ENCODE assay signal across 1 cellular context in the genomic region with DNA sequence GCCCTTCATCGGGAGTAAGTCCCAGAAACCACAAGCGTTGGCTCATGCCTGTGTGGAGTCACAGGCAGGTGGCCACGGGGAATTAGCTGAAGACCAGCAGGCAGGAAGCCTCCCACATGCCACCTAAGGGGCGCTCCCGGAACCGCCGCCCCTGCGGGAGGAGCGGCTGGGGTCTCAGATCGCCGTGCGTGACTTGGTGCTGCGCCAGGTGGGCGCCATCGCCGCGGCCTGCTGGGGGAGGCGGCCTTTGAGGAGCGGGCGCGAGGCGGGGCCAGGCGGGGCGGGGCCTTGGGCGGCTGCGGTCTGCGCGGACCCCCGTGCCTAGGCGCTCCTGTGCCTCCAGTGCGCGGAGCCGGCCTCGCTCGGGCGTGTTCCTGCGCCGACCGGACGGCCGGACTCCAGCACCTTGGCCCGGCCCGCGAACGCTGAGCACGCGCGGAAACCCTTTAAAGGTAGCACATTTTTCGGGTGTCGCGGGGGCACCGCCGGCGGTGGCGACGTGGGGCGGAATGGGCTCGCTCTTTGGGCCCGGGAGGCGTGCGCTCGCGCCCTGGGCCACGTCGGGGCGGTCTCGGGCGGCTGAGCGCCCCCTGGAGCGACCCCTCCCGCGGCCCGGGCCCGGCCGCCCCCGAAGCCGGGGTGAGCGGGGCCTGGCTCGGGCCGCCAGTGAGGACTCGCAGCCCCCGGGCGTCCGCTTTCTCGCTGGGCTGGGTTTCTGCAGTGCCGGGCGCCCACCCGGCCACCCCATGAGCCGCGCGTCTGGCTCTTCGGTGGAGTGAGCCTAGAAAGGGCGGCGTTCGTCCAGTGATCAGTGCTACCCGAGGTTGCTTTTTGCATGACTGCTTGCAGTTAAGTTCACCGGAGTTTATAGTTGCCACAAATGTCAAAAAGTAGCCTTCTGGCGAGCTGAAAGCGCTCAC.
TF ChIP-seq lines count a peak whose summit lies in the region.

No MANE protein-coding gene starts in this region.

TF ChIP-seq in HEK293, 187 proteins besides CTCF, POLR2A, EP300 and RAD21 (continued from another document and continues in another):
- TF ChIP-seq ZNF366 (tag by site-specific recombination; conservative IDR thresholded peaks at IDR 0.05): no peak
- no peak for TF ChIP-seq ZNF544 (tag by site-specific recombination; IDR thresholded peaks at IDR 0.05)
- TF ChIP-seq ZNF785 (tag by site-specific recombination; IDR thresholded peaks at IDR 0.05): no peak
- TF ChIP-seq, protein P1, sequence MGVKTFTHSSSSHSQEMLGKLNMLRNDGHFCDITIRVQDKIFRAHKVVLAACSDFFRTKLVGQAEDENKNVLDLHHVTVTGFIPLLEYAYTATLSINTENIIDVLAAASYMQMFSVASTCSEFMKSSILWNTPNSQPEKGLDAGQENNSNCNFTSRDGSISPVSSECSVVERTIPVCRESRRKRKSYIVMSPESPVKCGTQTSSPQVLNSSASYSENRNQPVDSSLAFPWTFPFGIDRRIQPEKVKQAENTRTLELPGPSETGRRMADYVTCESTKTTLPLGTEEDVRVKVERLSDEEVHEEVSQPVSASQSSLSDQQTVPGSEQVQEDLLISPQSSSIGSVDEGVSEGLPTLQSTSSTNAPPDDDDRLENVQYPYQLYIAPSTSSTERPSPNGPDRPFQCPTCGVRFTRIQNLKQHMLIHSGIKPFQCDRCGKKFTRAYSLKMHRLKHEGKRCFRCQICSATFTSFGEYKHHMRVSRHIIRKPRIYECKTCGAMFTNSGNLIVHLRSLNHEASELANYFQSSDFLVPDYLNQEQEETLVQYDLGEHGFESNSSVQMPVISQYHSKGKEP (tag by site-specific recombination; IDR thresholded peaks at IDR 0.05): no peak
- no peak for TF ChIP-seq TCF7L2 (IDR thresholded peaks at IDR 0.05; ENCODE audit: borderline replicate concordance, low read depth, low read length)
- no peak for TF ChIP-seq KLF7 (tag by site-specific recombination; IDR thresholded peaks at IDR 0.05; ENCODE audit: borderline replicate concordance)
- TF ChIP-seq ZNF510 (tag by site-specific recombination; IDR thresholded peaks at IDR 0.05; ENCODE audit: insufficient replicate concordance): no peak
- no peak for TF ChIP-seq GLI4 (tag by site-specific recombination; IDR thresholded peaks at IDR 0.05)
- TF ChIP-seq, protein P2, sequence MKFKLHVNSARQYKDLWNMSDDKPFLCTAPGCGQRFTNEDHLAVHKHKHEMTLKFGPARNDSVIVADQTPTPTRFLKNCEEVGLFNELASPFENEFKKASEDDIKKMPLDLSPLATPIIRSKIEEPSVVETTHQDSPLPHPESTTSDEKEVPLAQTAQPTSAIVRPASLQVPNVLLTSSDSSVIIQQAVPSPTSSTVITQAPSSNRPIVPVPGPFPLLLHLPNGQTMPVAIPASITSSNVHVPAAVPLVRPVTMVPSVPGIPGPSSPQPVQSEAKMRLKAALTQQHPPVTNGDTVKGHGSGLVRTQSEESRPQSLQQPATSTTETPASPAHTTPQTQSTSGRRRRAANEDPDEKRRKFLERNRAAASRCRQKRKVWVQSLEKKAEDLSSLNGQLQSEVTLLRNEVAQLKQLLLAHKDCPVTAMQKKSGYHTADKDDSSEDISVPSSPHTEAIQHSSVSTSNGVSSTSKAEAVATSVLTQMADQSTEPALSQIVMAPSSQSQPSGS (tag by site-specific recombination; IDR thresholded peaks at IDR 0.05; ENCODE audit: low read depth): no peak
- TF ChIP-seq, protein P3, sequence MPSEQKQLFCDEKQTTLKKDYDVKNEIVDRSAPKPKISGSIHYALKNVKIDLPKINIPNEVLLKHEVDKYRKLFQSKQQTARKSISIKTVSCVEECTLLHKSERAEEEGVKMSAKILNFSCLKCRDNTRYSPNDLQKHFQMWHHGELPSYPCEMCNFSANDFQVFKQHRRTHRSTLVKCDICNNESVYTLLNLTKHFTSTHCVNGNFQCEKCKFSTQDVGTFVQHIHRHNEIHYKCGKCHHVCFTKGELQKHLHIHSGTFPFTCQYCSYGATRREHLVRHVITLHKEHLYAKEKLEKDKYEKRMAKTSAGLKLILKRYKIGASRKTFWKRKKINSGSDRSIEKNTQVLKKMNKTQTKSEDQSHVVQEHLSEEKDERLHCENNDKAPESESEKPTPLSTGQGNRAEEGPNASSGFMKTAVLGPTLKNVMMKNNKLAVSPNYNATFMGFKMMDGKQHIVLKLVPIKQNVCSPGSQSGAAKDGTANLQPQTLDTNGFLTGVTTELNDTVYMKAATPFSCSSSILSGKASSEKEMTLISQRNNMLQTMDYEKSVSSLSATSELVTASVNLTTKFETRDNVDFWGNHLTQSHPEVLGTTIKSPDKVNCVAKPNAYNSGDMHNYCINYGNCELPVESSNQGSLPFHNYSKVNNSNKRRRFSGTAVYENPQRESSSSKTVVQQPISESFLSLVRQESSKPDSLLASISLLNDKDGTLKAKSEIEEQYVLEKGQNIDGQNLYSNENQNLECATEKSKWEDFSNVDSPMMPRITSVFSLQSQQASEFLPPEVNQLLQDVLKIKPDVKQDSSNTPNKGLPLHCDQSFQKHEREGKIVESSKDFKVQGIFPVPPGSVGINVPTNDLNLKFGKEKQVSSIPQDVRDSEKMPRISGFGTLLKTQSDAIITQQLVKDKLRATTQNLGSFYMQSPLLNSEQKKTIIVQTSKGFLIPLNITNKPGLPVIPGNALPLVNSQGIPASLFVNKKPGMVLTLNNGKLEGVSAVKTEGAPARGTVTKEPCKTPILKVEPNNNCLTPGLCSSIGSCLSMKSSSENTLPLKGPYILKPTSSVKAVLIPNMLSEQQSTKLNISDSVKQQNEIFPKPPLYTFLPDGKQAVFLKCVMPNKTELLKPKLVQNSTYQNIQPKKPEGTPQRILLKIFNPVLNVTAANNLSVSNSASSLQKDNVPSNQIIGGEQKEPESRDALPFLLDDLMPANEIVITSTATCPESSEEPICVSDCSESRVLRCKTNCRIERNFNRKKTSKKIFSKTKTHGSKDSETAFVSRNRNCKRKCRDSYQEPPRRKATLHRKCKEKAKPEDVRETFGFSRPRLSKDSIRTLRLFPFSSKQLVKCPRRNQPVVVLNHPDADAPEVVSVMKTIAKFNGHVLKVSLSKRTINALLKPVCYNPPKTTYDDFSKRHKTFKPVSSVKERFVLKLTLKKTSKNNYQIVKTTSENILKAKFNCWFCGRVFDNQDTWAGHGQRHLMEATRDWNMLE (tag by site-specific recombination; conservative IDR thresholded peaks at IDR 0.05; ENCODE audit: low read depth): peak; percentile 41; the same call in 1 of the 2 replicates
- no peak for TF ChIP-seq ZNF624 (tag by site-specific recombination; IDR thresholded peaks at IDR 0.05)
- TF ChIP-seq, protein P4, sequence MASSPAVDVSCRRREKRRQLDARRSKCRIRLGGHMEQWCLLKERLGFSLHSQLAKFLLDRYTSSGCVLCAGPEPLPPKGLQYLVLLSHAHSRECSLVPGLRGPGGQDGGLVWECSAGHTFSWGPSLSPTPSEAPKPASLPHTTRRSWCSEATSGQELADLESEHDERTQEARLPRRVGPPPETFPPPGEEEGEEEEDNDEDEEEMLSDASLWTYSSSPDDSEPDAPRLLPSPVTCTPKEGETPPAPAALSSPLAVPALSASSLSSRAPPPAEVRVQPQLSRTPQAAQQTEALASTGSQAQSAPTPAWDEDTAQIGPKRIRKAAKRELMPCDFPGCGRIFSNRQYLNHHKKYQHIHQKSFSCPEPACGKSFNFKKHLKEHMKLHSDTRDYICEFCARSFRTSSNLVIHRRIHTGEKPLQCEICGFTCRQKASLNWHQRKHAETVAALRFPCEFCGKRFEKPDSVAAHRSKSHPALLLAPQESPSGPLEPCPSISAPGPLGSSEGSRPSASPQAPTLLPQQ (tag by site-specific recombination; IDR thresholded peaks at IDR 0.05): peak; percentile 76; the same call in 1 of the 2 replicates
- TF ChIP-seq, protein P5, sequence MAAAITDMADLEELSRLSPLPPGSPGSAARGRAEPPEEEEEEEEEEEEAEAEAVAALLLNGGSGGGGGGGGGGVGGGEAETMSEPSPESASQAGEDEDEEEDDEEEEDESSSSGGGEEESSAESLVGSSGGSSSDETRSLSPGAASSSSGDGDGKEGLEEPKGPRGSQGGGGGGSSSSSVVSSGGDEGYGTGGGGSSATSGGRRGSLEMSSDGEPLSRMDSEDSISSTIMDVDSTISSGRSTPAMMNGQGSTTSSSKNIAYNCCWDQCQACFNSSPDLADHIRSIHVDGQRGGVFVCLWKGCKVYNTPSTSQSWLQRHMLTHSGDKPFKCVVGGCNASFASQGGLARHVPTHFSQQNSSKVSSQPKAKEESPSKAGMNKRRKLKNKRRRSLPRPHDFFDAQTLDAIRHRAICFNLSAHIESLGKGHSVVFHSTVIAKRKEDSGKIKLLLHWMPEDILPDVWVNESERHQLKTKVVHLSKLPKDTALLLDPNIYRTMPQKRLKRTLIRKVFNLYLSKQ (tag by site-specific recombination; IDR thresholded peaks at IDR 0.05; ENCODE audit: borderline replicate concordance): no peak
- no peak for TF ChIP-seq ZNF223 (tag by site-specific recombination; IDR thresholded peaks at IDR 0.05)
- TF ChIP-seq, protein P6, sequence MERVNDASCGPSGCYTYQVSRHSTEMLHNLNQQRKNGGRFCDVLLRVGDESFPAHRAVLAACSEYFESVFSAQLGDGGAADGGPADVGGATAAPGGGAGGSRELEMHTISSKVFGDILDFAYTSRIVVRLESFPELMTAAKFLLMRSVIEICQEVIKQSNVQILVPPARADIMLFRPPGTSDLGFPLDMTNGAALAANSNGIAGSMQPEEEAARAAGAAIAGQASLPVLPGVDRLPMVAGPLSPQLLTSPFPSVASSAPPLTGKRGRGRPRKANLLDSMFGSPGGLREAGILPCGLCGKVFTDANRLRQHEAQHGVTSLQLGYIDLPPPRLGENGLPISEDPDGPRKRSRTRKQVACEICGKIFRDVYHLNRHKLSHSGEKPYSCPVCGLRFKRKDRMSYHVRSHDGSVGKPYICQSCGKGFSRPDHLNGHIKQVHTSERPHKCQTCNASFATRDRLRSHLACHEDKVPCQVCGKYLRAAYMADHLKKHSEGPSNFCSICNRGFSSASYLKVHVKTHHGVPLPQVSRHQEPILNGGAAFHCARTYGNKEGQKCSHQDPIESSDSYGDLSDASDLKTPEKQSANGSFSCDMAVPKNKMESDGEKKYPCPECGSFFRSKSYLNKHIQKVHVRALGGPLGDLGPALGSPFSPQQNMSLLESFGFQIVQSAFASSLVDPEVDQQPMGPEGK (tag by site-specific recombination; IDR thresholded peaks at IDR 0.05): peak; percentile 75
- TF ChIP-seq, protein P7, sequence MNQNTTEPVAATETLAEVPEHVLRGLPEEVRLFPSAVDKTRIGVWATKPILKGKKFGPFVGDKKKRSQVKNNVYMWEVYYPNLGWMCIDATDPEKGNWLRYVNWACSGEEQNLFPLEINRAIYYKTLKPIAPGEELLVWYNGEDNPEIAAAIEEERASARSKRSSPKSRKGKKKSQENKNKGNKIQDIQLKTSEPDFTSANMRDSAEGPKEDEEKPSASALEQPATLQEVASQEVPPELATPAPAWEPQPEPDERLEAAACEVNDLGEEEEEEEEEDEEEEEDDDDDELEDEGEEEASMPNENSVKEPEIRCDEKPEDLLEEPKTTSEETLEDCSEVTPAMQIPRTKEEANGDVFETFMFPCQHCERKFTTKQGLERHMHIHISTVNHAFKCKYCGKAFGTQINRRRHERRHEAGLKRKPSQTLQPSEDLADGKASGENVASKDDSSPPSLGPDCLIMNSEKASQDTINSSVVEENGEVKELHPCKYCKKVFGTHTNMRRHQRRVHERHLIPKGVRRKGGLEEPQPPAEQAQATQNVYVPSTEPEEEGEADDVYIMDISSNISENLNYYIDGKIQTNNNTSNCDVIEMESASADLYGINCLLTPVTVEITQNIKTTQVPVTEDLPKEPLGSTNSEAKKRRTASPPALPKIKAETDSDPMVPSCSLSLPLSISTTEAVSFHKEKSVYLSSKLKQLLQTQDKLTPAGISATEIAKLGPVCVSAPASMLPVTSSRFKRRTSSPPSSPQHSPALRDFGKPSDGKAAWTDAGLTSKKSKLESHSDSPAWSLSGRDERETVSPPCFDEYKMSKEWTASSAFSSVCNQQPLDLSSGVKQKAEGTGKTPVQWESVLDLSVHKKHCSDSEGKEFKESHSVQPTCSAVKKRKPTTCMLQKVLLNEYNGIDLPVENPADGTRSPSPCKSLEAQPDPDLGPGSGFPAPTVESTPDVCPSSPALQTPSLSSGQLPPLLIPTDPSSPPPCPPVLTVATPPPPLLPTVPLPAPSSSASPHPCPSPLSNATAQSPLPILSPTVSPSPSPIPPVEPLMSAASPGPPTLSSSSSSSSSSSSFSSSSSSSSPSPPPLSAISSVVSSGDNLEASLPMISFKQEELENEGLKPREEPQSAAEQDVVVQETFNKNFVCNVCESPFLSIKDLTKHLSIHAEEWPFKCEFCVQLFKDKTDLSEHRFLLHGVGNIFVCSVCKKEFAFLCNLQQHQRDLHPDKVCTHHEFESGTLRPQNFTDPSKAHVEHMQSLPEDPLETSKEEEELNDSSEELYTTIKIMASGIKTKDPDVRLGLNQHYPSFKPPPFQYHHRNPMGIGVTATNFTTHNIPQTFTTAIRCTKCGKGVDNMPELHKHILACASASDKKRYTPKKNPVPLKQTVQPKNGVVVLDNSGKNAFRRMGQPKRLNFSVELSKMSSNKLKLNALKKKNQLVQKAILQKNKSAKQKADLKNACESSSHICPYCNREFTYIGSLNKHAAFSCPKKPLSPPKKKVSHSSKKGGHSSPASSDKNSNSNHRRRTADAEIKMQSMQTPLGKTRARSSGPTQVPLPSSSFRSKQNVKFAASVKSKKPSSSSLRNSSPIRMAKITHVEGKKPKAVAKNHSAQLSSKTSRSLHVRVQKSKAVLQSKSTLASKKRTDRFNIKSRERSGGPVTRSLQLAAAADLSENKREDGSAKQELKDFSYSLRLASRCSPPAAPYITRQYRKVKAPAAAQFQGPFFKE (tag by site-specific recombination; IDR thresholded peaks at IDR 0.05; ENCODE audit: borderline replicate concordance): no peak
- TF ChIP-seq GLIS1 (tag by site-specific recombination; IDR thresholded peaks at IDR 0.05): peak; percentile 62
- no peak for TF ChIP-seq ZBTB1 (tag by site-specific recombination; IDR thresholded peaks at IDR 0.05)
- no peak for TF ChIP-seq ZNF146 (tag by site-specific recombination; IDR thresholded peaks at IDR 0.05)
- TF ChIP-seq TRIM28 (IDR thresholded peaks at IDR 0.05; ENCODE audit: borderline replicate concordance, low read length): no peak
- TF ChIP-seq, protein P8, sequence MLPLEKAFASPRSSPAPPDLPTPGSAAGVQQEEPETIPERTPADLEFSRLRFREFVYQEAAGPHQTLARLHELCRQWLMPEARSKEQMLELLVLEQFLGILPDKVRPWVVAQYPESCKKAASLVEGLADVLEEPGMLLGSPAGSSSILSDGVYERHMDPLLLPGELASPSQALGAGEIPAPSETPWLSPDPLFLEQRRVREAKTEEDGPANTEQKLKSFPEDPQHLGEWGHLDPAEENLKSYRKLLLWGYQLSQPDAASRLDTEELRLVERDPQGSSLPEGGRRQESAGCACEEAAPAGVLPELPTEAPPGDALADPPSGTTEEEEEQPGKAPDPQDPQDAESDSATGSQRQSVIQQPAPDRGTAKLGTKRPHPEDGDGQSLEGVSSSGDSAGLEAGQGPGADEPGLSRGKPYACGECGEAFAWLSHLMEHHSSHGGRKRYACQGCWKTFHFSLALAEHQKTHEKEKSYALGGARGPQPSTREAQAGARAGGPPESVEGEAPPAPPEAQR (tag by site-specific recombination; IDR thresholded peaks at IDR 0.05): no peak
- 0 out of 2 replicates have a peak, but pooled peaks have one; percentile 26 for TF ChIP-seq WT1 (tag by site-specific recombination; IDR thresholded peaks at IDR 0.05)
- TF ChIP-seq ZBTB21 (tag by site-specific recombination; IDR thresholded peaks at IDR 0.05): no peak
- no peak for TF ChIP-seq ZNF521 (tag by site-specific recombination; IDR thresholded peaks at IDR 0.05)
- TF ChIP-seq ZNF202 (tag by site-specific recombination; IDR thresholded peaks at IDR 0.05; ENCODE audit: borderline replicate concordance): no peak
- TF ChIP-seq ZNF654 (tag by site-specific recombination; IDR thresholded peaks at IDR 0.05; ENCODE audit: low read depth): no peak
- no peak for TF ChIP-seq MZF1 (tag by site-specific recombination; IDR thresholded peaks at IDR 0.05; ENCODE audit: borderline replicate concordance)
- TF ChIP-seq ZBTB8A (tag by site-specific recombination; IDR thresholded peaks at IDR 0.05): peak; percentile 91
